Comparison of ENCODE assay signal across 20 cellular contexts in genomic region chr19:47264629-47265028, GRCh38. TPM values are rescaled to one million over a fixed set of nuclear protein-coding genes. Genes with fewer than 3 reads are reported as not detected.
DNase-seq lines count a peak whose midpoint lies in the region; ATAC-seq, FAIRE-seq and TF ChIP-seq lines count a peak whose summit lies in the region.
"Had no signal": no experiment of that assay in that cellular context is flagged by ENCODE, and none has a peak within 500 bp of the region (broad histone marks: within the 10 kb centered on the region; RNA-seq: fewer than 3 reads in every experiment).

No MANE protein-coding gene starts in this region.

- TF ChIP-seq POLR2A in HepG2 (IDR thresholded peaks at IDR 0.05; ENCODE audit: insufficient read depth in 1 of 2, low read depth in 2 of 2, low read length in 2 of 2) = no peak
- TF ChIP-seq POLR2A in right lobe of liver (IDR thresholded peaks at IDR 0.05) = no peak

- H3K4me1 Mint-ChIP-seq in endothelial cell (ENCODE audit: unreplicated experiment) (no peaks in the 10 kb centered on the region), progenitor cell of endocrine pancreas (ENCODE audit: low read depth) (no peaks in the 10 kb centered on the region)
- peaks cover 4% of the 10 kb centered on the region for H3K4me1 Mint-ChIP-seq in activated naive CD8-positive, alpha-beta T cell treated with anti-CD3 and anti-CD28 coated beads, Interleukin-2, amount 50 U/mL, for 24 hours

- POLR2A ChIA-PET in HepG2 (lab: Yijun Ruan, JAX) = no interaction called here

- TF ChIP-seq EP300 in HepG2 (IDR thresholded peaks at IDR 0.05; ENCODE audit: low read depth in 2 of 2, low read length in 2 of 2) = no peak
- TF ChIP-seq EP300 in HepG2 (CRISPR knock-in tag; IDR thresholded peaks at IDR 0.05; ENCODE audit: borderline replicate concordance) = no peak

- no peak for TF ChIP-seq CTCF in HepG2 (CRISPR knock-in tag; IDR thresholded peaks at IDR 0.05)
- no peak for TF ChIP-seq CTCF in right lobe of liver (IDR thresholded peaks at IDR 0.05)
- no peak for TF ChIP-seq CTCF in endothelial cell (IDR thresholded peaks at IDR 0.05; ENCODE audit: unreplicated experiment)
- TF ChIP-seq CTCF in progenitor cell of endocrine pancreas (IDR thresholded peaks at IDR 0.05; ENCODE audit: unreplicated experiment) = no peak

- no peaks in the 10 kb centered on the region for H3K9me3 ChIP-seq in HepG2 (ENCODE audit: low read length)
- H3K9me3 ChIP-seq in right lobe of liver = no peaks in the 10 kb centered on the region

- no peak overlapping the region for H3K9ac ChIP-seq in HepG2 (ENCODE audit: insufficient read depth, low read depth, low read length)
- H3K9ac ChIP-seq: GM23248 had no signal

- TF ChIP-seq RAD21 in HepG2 (CRISPR knock-in tag; IDR thresholded peaks at IDR 0.05) = no peak

- no peak overlapping the region for H3K4me2 ChIP-seq in HepG2 (ENCODE audit: low read depth, low read length)

- BruUV-seq in HepG2 (replicated peaks; lab: Mats Ljungman, UMichigan) = no TSS peak

- intact Hi-C loops in HepG2 (cut with micrococcal nuclease; ENCODE audit: unreplicated experiment) (no loop called here), right lobe of liver (cut with DNase I) (no loop called here)

- in situ Hi-C loops in HepG2 (cut with HindIII; ENCODE audit: extremely low pct_ligation_motif_present, low pct_unique_long_range_greater_than_20kb) = no loop called here

- H3K4me3 ChIP-seq in HepG2 (replicated peaks in 1 of 3; ENCODE audit: insufficient read depth in 1 of 3, low read depth in 2 of 3, low read length in 3 of 3) = no peak overlapping the region
- no peak overlapping the region for H3K4me3 ChIP-seq in right lobe of liver
- H3K4me3 ChIP-seq: GM23248 had no signal

- CTCF ChIA-PET in HepG2 (lab: Yijun Ruan, JAX; ENCODE audit: low intra/inter-chr PET ratio, low total read pairs) = no interaction called here

- H3K36me3 ChIP-seq in HepG2 (replicated peaks in 1 of 2; ENCODE audit: control insufficient read depth in 1 of 2, insufficient read depth in 2 of 2, low read length in 2 of 2) = peaks cover 24 to 60% of the 10 kb centered on the region in 2 experiments
- peaks cover 0 to 63% (median 19%) of the 10 kb centered on the region in 4 donors for H3K36me3 ChIP-seq in right lobe of liver

- H3K27ac Mint-ChIP-seq in endothelial cell (ENCODE audit: unreplicated experiment) = peak overlapping the region; percentile 57
- H3K27ac Mint-ChIP-seq in progenitor cell of endocrine pancreas = peak overlapping the region; percentile 38
- H3K27ac Mint-ChIP-seq in activated naive CD8-positive, alpha-beta T cell treated with anti-CD3 and anti-CD28 coated beads, Interleukin-2, amount 50 U/mL, for 24 hours = no peak overlapping the region
- H3K27ac Mint-ChIP-seq: CD8-positive, alpha-beta T cell had no signal

- H3K4me3 Mint-ChIP-seq in endothelial cell (ENCODE audit: unreplicated experiment) (peak overlapping the region; percentile 57), progenitor cell of endocrine pancreas (ENCODE audit: low read depth) (no peak overlapping the region)
- no peak overlapping the region for H3K4me3 Mint-ChIP-seq in activated naive CD8-positive, alpha-beta T cell treated with anti-CD3 and anti-CD28 coated beads, Interleukin-2, amount 50 U/mL, for 24 hours
- H3K4me3 Mint-ChIP-seq: CD14-positive monocyte; CD8-positive, alpha-beta T cell had no signal

- H3K27me3 Mint-ChIP-seq in endothelial cell (ENCODE audit: unreplicated experiment) (peaks cover 15% of the 10 kb centered on the region), progenitor cell of endocrine pancreas (no peaks in the 10 kb centered on the region)
- no peaks in the 10 kb centered on the region for H3K27me3 Mint-ChIP-seq in activated naive CD8-positive, alpha-beta T cell treated with anti-CD3 and anti-CD28 coated beads, Interleukin-2, amount 50 U/mL, for 24 hours
- H3K27me3 Mint-ChIP-seq: IgD-negative memory B cell had no signal

- H4K20me1 ChIP-seq in HepG2 (ENCODE audit: insufficient read depth, low read length) = no peaks in the 10 kb centered on the region

- H3K79me2 ChIP-seq in HepG2 (ENCODE audit: insufficient read depth, low read length) = no peaks in the 10 kb centered on the region

- WGBS in HepG2 (ENCODE audit: low lambda C conversion rate) = 99% methylated on average over 28 of the region's 30 CpGs
- WGBS in right lobe of liver (ENCODE audit: insufficient coverage, low coverage, low lambda C conversion rate, missing lambda C conversion rate) = 92% methylated on average over 4 of the region's 30 CpGs

- ATAC-seq in HepG2 (no peak), right lobe of liver (no peak), GM21825 (IDR thresholded peaks at IDR 0.05; ENCODE audit: unreplicated experiment) (no peak)
- no peak for ATAC-seq in activated naive CD8-positive, alpha-beta T cell treated with anti-CD3 and anti-CD28 coated beads, Interleukin-2, amount 50 U/mL, for 24 hours
- ATAC-seq: CD8-positive, alpha-beta T cell had no signal

- H3K36me3 Mint-ChIP-seq in endothelial cell (ENCODE audit: low read depth, unreplicated experiment) (peaks cover 46% of the 10 kb centered on the region), progenitor cell of endocrine pancreas (ENCODE audit: insufficient read depth) (peaks cover 32% of the 10 kb centered on the region)
- peaks cover 29% of the 10 kb centered on the region for H3K36me3 Mint-ChIP-seq in activated naive CD8-positive, alpha-beta T cell treated with anti-CD3 and anti-CD28 coated beads, Interleukin-2, amount 50 U/mL, for 24 hours (ENCODE audit: low read depth)

- H3K27ac ChIP-seq in HepG2 (ENCODE audit: extremely low read length, insufficient read depth, low read length) = no peak overlapping the region
- no peak overlapping the region for H3K27ac ChIP-seq in right lobe of liver
- H3K27ac ChIP-seq: 22Rv1, GM23248 had no signal

- FAIRE-seq in HepG2 (lab: Jason Lieb, UNC) = no peak
- FAIRE-seq: D721Med, GM19239, H54 had no signal

- no peaks in the 10 kb centered on the region for H3K4me1 ChIP-seq in HepG2 (ENCODE audit: insufficient read depth, low read length)
- H3K4me1 ChIP-seq in right lobe of liver = peaks cover 0 to 11% (median 0%) of the 10 kb centered on the region in 4 donors

- no peaks in the 10 kb centered on the region for H3K27me3 ChIP-seq in HepG2 (ENCODE audit: control insufficient read depth in 1 of 2, insufficient read depth in 2 of 2, low read length in 2 of 2)
- no peaks in the 10 kb centered on the region for H3K27me3 ChIP-seq in right lobe of liver

- H3K9me3 Mint-ChIP-seq in endothelial cell (ENCODE audit: unreplicated experiment) (no peaks in the 10 kb centered on the region), progenitor cell of endocrine pancreas (ENCODE audit: low read depth) (no peaks in the 10 kb centered on the region)
- no peaks in the 10 kb centered on the region for H3K9me3 Mint-ChIP-seq in activated naive CD8-positive, alpha-beta T cell treated with anti-CD3 and anti-CD28 coated beads, Interleukin-2, amount 50 U/mL, for 24 hours
- H3K9me3 Mint-ChIP-seq: CD14-positive monocyte; CD8-positive, alpha-beta T cell; IgD-negative memory B cell had no signal

- DNase-seq in HepG2 (ENCODE audit: low spot score) (no peak), right lobe of liver (no peak), endothelial cell (ENCODE audit: low spot score) (no peak), progenitor cell of endocrine pancreas (ENCODE audit: low spot score, unreplicated experiment) (no peak)
- DNase-seq in activated naive CD8-positive, alpha-beta T cell treated with anti-CD3 and anti-CD28 coated beads, Interleukin-2, amount 50 U/mL, for 24 hours = no peak
- no peak for DNase-seq in stimulated activated naive CD4-positive, alpha-beta T cell (lab: John Stamatoyannopoulos, UW)
- DNase-seq: CD8-positive, alpha-beta T cell; COR-L47; DMS153; DMS79 treated with DMSO at 0.1 percent for 48 hours; EL; GDM1; GM23248 had no signal

- no peak overlapping the region for H2AFZ ChIP-seq in HepG2 (ENCODE audit: low read length)
- H2AFZ ChIP-seq: GM23248 had no signal

RNA-seq across cellular contexts. Expression of gene CCDC9, which starts 8.3 kb away (rescaled TPM):
- 5.9 and 6.3 TPM in 2 replicates for total RNA-seq in HepG2 (2016; rRNA removed; fragmentation: Illumina TruSeq; extraction: Trizol)
- total RNA-seq in HepG2 (2016; cell fraction: cytosol; rRNA removed; fragmentation: Illumina TruSeq; extraction: Trizol; ENCODE audit: low read depth) = 3.4 and 3.5 TPM in 2 replicates
- total RNA-seq in HepG2 (2016; cell fraction: insoluble cytoplasmic fraction; rRNA removed; fragmentation: Illumina TruSeq; extraction: Trizol) = 3.8 and 7.1 TPM in 2 replicates
- 4.5 and 5.0 TPM in 2 replicates for total RNA-seq in HepG2 (2016; cell fraction: membrane; rRNA removed; fragmentation: Illumina TruSeq; extraction: Trizol)
- 4.4 and 5.5 TPM in 2 replicates for total RNA-seq in HepG2 (2016; cell fraction: nucleus; rRNA removed; fragmentation: Illumina TruSeq; extraction: Trizol)
- 2.9 and 3.0 TPM in 2 replicates for polyA plus RNA-seq in HepG2 (2011; rRNA removed)
- 2.1 and 2.2 TPM in 2 replicates for polyA plus RNA-seq in HepG2 (2011; cell fraction: cytosol; rRNA removed)
- 10.1 and 11.8 TPM in 2 replicates for polyA plus RNA-seq in HepG2 (2011; cell fraction: nucleus; rRNA removed)
- polyA plus RNA-seq in HepG2 (2012) = 10.0 TPM in 2 replicates
- 1.6 and 1.8 TPM in 2 replicates for polyA plus RNA-seq in HepG2 (2016; cell fraction: cytosol; fragmentation: Illumina TruSeq; extraction: Trizol; ENCODE audit: low read depth)
- 9.0 and 10.3 TPM in 2 replicates for polyA plus RNA-seq in HepG2 (2016; cell fraction: insoluble cytoplasmic fraction; fragmentation: Illumina TruSeq; extraction: Trizol; ENCODE audit: low read depth)
- 3.6 and 3.9 TPM in 2 replicates for polyA plus RNA-seq in HepG2 (2016; cell fraction: membrane; fragmentation: Illumina TruSeq; extraction: Trizol; ENCODE audit: low read depth)
- polyA plus RNA-seq in HepG2 (2016; cell fraction: nucleus; fragmentation: Illumina TruSeq; extraction: Trizol; ENCODE audit: insufficient read depth, low read depth) = 22.8 and 25.7 TPM in 2 replicates
- polyA minus RNA-seq in HepG2 (2011; rRNA and poly(A)+ RNA removed; ENCODE audit: low replicate concordance) = 1.8 and 6.2 TPM in 2 replicates
- 0.99 and 1.7 TPM in 2 replicates for polyA minus RNA-seq in HepG2 (2011; cell fraction: cytosol; rRNA and poly(A)+ RNA removed)
- 6.3 and 7.5 TPM in 2 replicates for polyA minus RNA-seq in HepG2 (2011; cell fraction: nucleus; rRNA and poly(A)+ RNA removed)
- 10 to 100 TPM in 2 of 6 experiments, 1 to 10 TPM in 4; 5.8 to 15.1 (median 9.1) TPM for total RNA-seq in right lobe of liver
- total RNA-seq in endothelial cell (ENCODE audit: unreplicated experiment) = 28.0 TPM
- total RNA-seq in progenitor cell of endocrine pancreas = 34.4 and 36.1 TPM in 2 replicates

RNA-seq across cellular contexts. Expression of gene INAFM1, which starts 10.1 kb away (rescaled TPM):
- total RNA-seq in HepG2 (2016; rRNA removed; fragmentation: Illumina TruSeq; extraction: Trizol) (1.00 and 1.9 TPM in 2 replicates), right lobe of liver (1 to 10 TPM; 2.2 to 5.8 (median 4.4) TPM), endothelial cell (ENCODE audit: unreplicated experiment) (4.8 TPM), progenitor cell of endocrine pancreas (9.1 and 11.8 TPM in 2 replicates)
- total RNA-seq in HepG2 (2016; cell fraction: cytosol; rRNA removed; fragmentation: Illumina TruSeq; extraction: Trizol; ENCODE audit: low read depth) = 0.81 and 1.1 TPM in 2 replicates
- total RNA-seq in HepG2 (2016; cell fraction: insoluble cytoplasmic fraction; rRNA removed; fragmentation: Illumina TruSeq; extraction: Trizol) = 1.1 and 1.8 TPM in 2 replicates
- 1.0 and 1.2 TPM in 2 replicates for total RNA-seq in HepG2 (2016; cell fraction: membrane; rRNA removed; fragmentation: Illumina TruSeq; extraction: Trizol)
- 0.78 and 1.0 TPM in 2 replicates for total RNA-seq in HepG2 (2016; cell fraction: nucleus; rRNA removed; fragmentation: Illumina TruSeq; extraction: Trizol)
- 0.88 and 1.3 TPM in 2 replicates for polyA plus RNA-seq in HepG2 (2011; rRNA removed)
- polyA plus RNA-seq in HepG2 (2011; cell fraction: cytosol; rRNA removed) = 0.60 and 0.93 TPM in 2 replicates
- 5.3 and 5.5 TPM in 2 replicates for polyA plus RNA-seq in HepG2 (2011; cell fraction: nucleus; rRNA removed)
- polyA plus RNA-seq in HepG2 (2012) = 2.8 and 3.1 TPM in 2 replicates
- 2.2 and 2.5 TPM in 2 replicates for polyA plus RNA-seq in HepG2 (2016; cell fraction: cytosol; fragmentation: Illumina TruSeq; extraction: Trizol; ENCODE audit: low read depth)
- 1.8 and 2.4 TPM in 2 replicates for polyA plus RNA-seq in HepG2 (2016; cell fraction: insoluble cytoplasmic fraction; fragmentation: Illumina TruSeq; extraction: Trizol; ENCODE audit: low read depth)
- 1.7 and 2.2 TPM in 2 replicates for polyA plus RNA-seq in HepG2 (2016; cell fraction: membrane; fragmentation: Illumina TruSeq; extraction: Trizol; ENCODE audit: low read depth)
- polyA plus RNA-seq in HepG2 (2016; cell fraction: nucleus; fragmentation: Illumina TruSeq; extraction: Trizol; ENCODE audit: insufficient read depth, low read depth) = 4.5 and 6.9 TPM in 2 replicates
- 0.35 and 1.3 TPM in 2 replicates for polyA minus RNA-seq in HepG2 (2011; rRNA and poly(A)+ RNA removed; ENCODE audit: low replicate concordance)
- 1.2 and 1.5 TPM in 2 replicates for polyA minus RNA-seq in HepG2 (2011; cell fraction: cytosol; rRNA and poly(A)+ RNA removed)
- 0.99 and 1.4 TPM in 2 replicates for polyA minus RNA-seq in HepG2 (2011; cell fraction: nucleus; rRNA and poly(A)+ RNA removed)

RNA-seq across cellular contexts. Expression of gene BBC3, which starts 33.6 kb away (rescaled TPM):
- total RNA-seq in HepG2 (2016; rRNA removed; fragmentation: Illumina TruSeq; extraction: Trizol) (5.8 and 8.8 TPM in 2 replicates), right lobe of liver (1 to 10 TPM; 1.8 to 8.0 (median 3.1) TPM), endothelial cell (ENCODE audit: unreplicated experiment) (18.6 TPM), progenitor cell of endocrine pancreas (18.3 and 23.5 TPM in 2 replicates)
- 3.1 and 3.4 TPM in 2 replicates for total RNA-seq in HepG2 (2016; cell fraction: cytosol; rRNA removed; fragmentation: Illumina TruSeq; extraction: Trizol; ENCODE audit: low read depth)
- total RNA-seq in HepG2 (2016; cell fraction: insoluble cytoplasmic fraction; rRNA removed; fragmentation: Illumina TruSeq; extraction: Trizol) = 5.9 and 8.8 TPM in 2 replicates
- total RNA-seq in HepG2 (2016; cell fraction: membrane; rRNA removed; fragmentation: Illumina TruSeq; extraction: Trizol) = 6.6 and 7.4 TPM in 2 replicates
- 4.6 and 5.1 TPM in 2 replicates for total RNA-seq in HepG2 (2016; cell fraction: nucleus; rRNA removed; fragmentation: Illumina TruSeq; extraction: Trizol)
- 6.1 and 11.1 TPM in 2 replicates for polyA plus RNA-seq in HepG2 (2011; rRNA removed)
- 7.0 and 10.6 TPM in 2 replicates for polyA plus RNA-seq in HepG2 (2011; cell fraction: cytosol; rRNA removed)
- polyA plus RNA-seq in HepG2 (2011; cell fraction: nucleus; rRNA removed) = 18.7 and 18.8 TPM in 2 replicates
- 7.0 and 13.6 TPM in 2 replicates for polyA plus RNA-seq in HepG2 (2012)
- polyA plus RNA-seq in HepG2 (2016; cell fraction: cytosol; fragmentation: Illumina TruSeq; extraction: Trizol; ENCODE audit: low read depth) = 1.8 and 1.9 TPM in 2 replicates
- 9.2 and 11.0 TPM in 2 replicates for polyA plus RNA-seq in HepG2 (2016; cell fraction: insoluble cytoplasmic fraction; fragmentation: Illumina TruSeq; extraction: Trizol; ENCODE audit: low read depth)
- 5.1 and 5.2 TPM in 2 replicates for polyA plus RNA-seq in HepG2 (2016; cell fraction: membrane; fragmentation: Illumina TruSeq; extraction: Trizol; ENCODE audit: low read depth)
- polyA plus RNA-seq in HepG2 (2016; cell fraction: nucleus; fragmentation: Illumina TruSeq; extraction: Trizol; ENCODE audit: insufficient read depth, low read depth) = 13.0 and 13.4 TPM in 2 replicates
- polyA minus RNA-seq in HepG2 (2011; rRNA and poly(A)+ RNA removed; ENCODE audit: low replicate concordance) = 2.1 and 9.7 TPM in 2 replicates
- polyA minus RNA-seq in HepG2 (2011; cell fraction: cytosol; rRNA and poly(A)+ RNA removed) = 8.9 and 9.3 TPM in 2 replicates
- 5.4 and 6.2 TPM in 2 replicates for polyA minus RNA-seq in HepG2 (2011; cell fraction: nucleus; rRNA and poly(A)+ RNA removed)

RNA-seq across cellular contexts. Expression of gene C5AR1, which starts 45.0 kb away (rescaled TPM):
- total RNA-seq in HepG2 (2016; rRNA removed; fragmentation: Illumina TruSeq; extraction: Trizol) = 0.07 TPM in 1 of 2 replicates, not detected in the other
- total RNA-seq in HepG2 (2016; cell fraction: cytosol; rRNA removed; fragmentation: Illumina TruSeq; extraction: Trizol; ENCODE audit: low read depth) = 0.71 TPM in 1 of 2 replicates, not detected in the other
- 0.15 TPM in 1 of 2 replicates, not detected in the other for total RNA-seq in HepG2 (2016; cell fraction: insoluble cytoplasmic fraction; rRNA removed; fragmentation: Illumina TruSeq; extraction: Trizol)
- 0.07 TPM in 1 of 2 replicates, not detected in the other for total RNA-seq in HepG2 (2016; cell fraction: membrane; rRNA removed; fragmentation: Illumina TruSeq; extraction: Trizol)
- total RNA-seq in HepG2 (2016; cell fraction: nucleus; rRNA removed; fragmentation: Illumina TruSeq; extraction: Trizol) = not detected in 2 replicates
- 1.6 and 3.9 TPM in 2 replicates for polyA plus RNA-seq in HepG2 (2011; rRNA removed)
- 0.85 and 2.3 TPM in 2 replicates for polyA plus RNA-seq in HepG2 (2011; cell fraction: cytosol; rRNA removed)
- 0.59 and 1.6 TPM in 2 replicates for polyA plus RNA-seq in HepG2 (2011; cell fraction: nucleus; rRNA removed)
- polyA plus RNA-seq in HepG2 (2012) = 4.2 and 10.7 TPM in 2 replicates
- polyA plus RNA-seq in HepG2 (2016; cell fraction: cytosol; fragmentation: Illumina TruSeq; extraction: Trizol; ENCODE audit: low read depth) = not detected in 2 replicates
- polyA plus RNA-seq in HepG2 (2016; cell fraction: insoluble cytoplasmic fraction; fragmentation: Illumina TruSeq; extraction: Trizol; ENCODE audit: low read depth) = 0.44 TPM in 1 of 2 replicates, not detected in the other
- polyA plus RNA-seq in HepG2 (2016; cell fraction: membrane; fragmentation: Illumina TruSeq; extraction: Trizol; ENCODE audit: low read depth) = 0.09 TPM in 1 of 2 replicates, not detected in the other
- polyA plus RNA-seq in HepG2 (2016; cell fraction: nucleus; fragmentation: Illumina TruSeq; extraction: Trizol; ENCODE audit: insufficient read depth, low read depth) = 0.45 and 1.1 TPM in 2 replicates
- polyA minus RNA-seq in HepG2 (2011; rRNA and poly(A)+ RNA removed; ENCODE audit: low replicate concordance) = 2.5 and 3.0 TPM in 2 replicates
- 1.8 and 2.6 TPM in 2 replicates for polyA minus RNA-seq in HepG2 (2011; cell fraction: cytosol; rRNA and poly(A)+ RNA removed)
- 0.39 and 0.75 TPM in 2 replicates for polyA minus RNA-seq in HepG2 (2011; cell fraction: nucleus; rRNA and poly(A)+ RNA removed)
- total RNA-seq in right lobe of liver = 10 to 100 TPM in 1 of 6 experiments, 1 to 10 TPM in 5; 3.3 to 19.8 (median 5.9) TPM
- 0.56 TPM for total RNA-seq in endothelial cell (ENCODE audit: unreplicated experiment)
- 2.4 and 2.9 TPM in 2 replicates for total RNA-seq in progenitor cell of endocrine pancreas
- total RNA-seq: GM23248 had no signal
